29 cellular contexts compared by ENCODE assay signal in genomic region chrX:117059848-117060247, GRCh38.
"Had no signal": no experiment of that assay in that cellular context is flagged by ENCODE, and none has a peak within 500 bp of the region (broad histone marks: within the 10 kb centered on the region; RNA-seq: fewer than 3 reads in every experiment).

No MANE protein-coding gene starts in this region.

- FAIRE-seq: endometrium, endothelial cell of umbilical vein, frontal cortex had no signal

- H3K4me2 ChIP-seq: hepatocyte had no signal

- H3K9me3 ChIP-seq: colonic mucosa, esophagus muscularis mucosa, esophagus squamous epithelium, gastrocnemius medialis, gastroesophageal sphincter, heart left ventricle had no signal

- H3K4me3 Mint-ChIP-seq: dendritic cell treated with granulocyte-macrophage colony-stimulating factor and Interleukin-4, amounts not matched to agents 40 ng/mL and 50 ng/mL, for 4 days; effector memory CD8-positive, alpha-beta T cell; endodermal cell had no signal

- H3K4me3 ChIP-seq: colonic mucosa, coronary artery, dorsolateral prefrontal cortex, esophagus muscularis mucosa, esophagus squamous epithelium, gastrocnemius medialis, gastroesophageal sphincter, heart left ventricle, heart right ventricle, hepatocyte had no signal

- H3K27ac Mint-ChIP-seq: dendritic cell treated with granulocyte-macrophage colony-stimulating factor and Interleukin-4, amounts not matched to agents 40 ng/mL and 50 ng/mL, for 4 days; effector memory CD8-positive, alpha-beta T cell; endodermal cell had no signal

- H3K27me3 Mint-ChIP-seq: dendritic cell treated with granulocyte-macrophage colony-stimulating factor and Interleukin-4, amounts not matched to agents 40 ng/mL and 50 ng/mL, for 4 days; effector memory CD8-positive, alpha-beta T cell had no signal

- DNase-seq: colonic mucosa; cortex of kidney; dermis blood vessel endothelial cell; dorsolateral prefrontal cortex; effector CD4-positive, alpha-beta T cell; effector CD8-positive, alpha-beta T cell; effector memory CD4-positive, alpha-beta T cell; effector memory CD8-positive, alpha-beta T cell; endodermal cell; erythroblast; esophagus squamous epithelium; foreskin fibroblast; foreskin keratinocyte; foreskin melanocyte; gastrocnemius medialis; glutamatergic neuron; head of caudate nucleus; heart left ventricle; heart right ventricle had no signal

- H3K36me3 ChIP-seq: colonic mucosa, esophagus muscularis mucosa, esophagus squamous epithelium, gastrocnemius medialis, gastroesophageal sphincter, heart left ventricle, heart right ventricle had no signal

- H3K4me1 ChIP-seq: colonic mucosa, esophagus muscularis mucosa, esophagus squamous epithelium, foreskin keratinocyte, gastrocnemius medialis, gastroesophageal sphincter, heart left ventricle, heart right ventricle had no signal

- H3K79me2 ChIP-seq: hepatocyte had no signal

- H2AFZ ChIP-seq: hepatocyte had no signal

- H3K9me3 Mint-ChIP-seq: dendritic cell treated with granulocyte-macrophage colony-stimulating factor and Interleukin-4, amounts not matched to agents 40 ng/mL and 50 ng/mL, for 4 days had no signal

- H3K4me1 Mint-ChIP-seq: endodermal cell had no signal

- H3K27me3 ChIP-seq: colonic mucosa, esophagus muscularis mucosa, esophagus squamous epithelium, foreskin keratinocyte, gastrocnemius medialis, gastroesophageal sphincter, heart left ventricle, heart right ventricle, hepatocyte had no signal

- ATAC-seq: effector memory CD8-positive, alpha-beta T cell; esophagus mucosa; foreskin keratinocyte; gastrocnemius medialis; gastroesophageal sphincter; heart left ventricle; heart right ventricle had no signal

- H3K27ac ChIP-seq: colonic mucosa, coronary artery, dorsolateral prefrontal cortex, epithelial cell of prostate, esophagus muscularis mucosa, esophagus squamous epithelium, foreskin keratinocyte, gastrocnemius medialis, gastroesophageal sphincter, heart left ventricle, heart right ventricle, hepatocyte had no signal
